ENCODE assay signal across 27 cellular contexts in genomic region chr16:14063618-14064581, GRCh38.
"Had no signal": no experiment of that assay in that cellular context is flagged by ENCODE, and none has a peak within 500 bp of the region (broad histone marks: within the 10 kb centered on the region; RNA-seq: fewer than 3 reads in every experiment).

No MANE protein-coding gene starts in this region.

- ATAC-seq: activated CD8-positive, alpha-beta memory T cell treated with anti-CD3 and anti-CD28 coated beads, Interleukin-2, amount 10 ng/mL, durations not matched to agents 7 days and 5 days; activated naive CD4-positive, alpha-beta T cell treated with anti-CD3 and anti-CD28 coated beads, Interleukin-2, amount 50 U/mL, for 72 hours; activated naive CD8-positive, alpha-beta T cell treated with anti-CD3 and anti-CD28 coated beads, Interleukin-2, amount 50 U/mL, for 24 hours; activated T-cell treated with anti-CD3 and anti-CD28 coated beads, Interleukin-2, amount 50 U/mL, for 4 hours; T-helper 17 cell; WTC11 had no signal

- H3K4me1 Mint-ChIP-seq: activated CD4-positive, alpha-beta T cell treated with anti-CD3 and anti-CD28 coated beads, Interleukin-2, amount 10 ng/mL, durations not matched to agents 24 days and 14 days; activated CD8-positive, alpha-beta memory T cell treated with anti-CD3 and anti-CD28 coated beads, Interleukin-2, amount 10 ng/mL, durations not matched to agents 7 days and 5 days; activated naive CD8-positive, alpha-beta T cell treated with anti-CD3 and anti-CD28 coated beads, Interleukin-2, amount 50 U/mL, for 24 hours; brain; central memory CD8-positive, alpha-beta T cell; WTC11 had no signal

- H3K36me3 Mint-ChIP-seq: activated CD8-positive, alpha-beta memory T cell treated with anti-CD3 and anti-CD28 coated beads, Interleukin-2, amount 10 ng/mL, durations not matched to agents 7 days and 5 days; activated naive CD4-positive, alpha-beta T cell treated with anti-CD3 and anti-CD28 coated beads, Interleukin-2, amount 50 U/mL, for 72 hours; brain; WTC11 had no signal

- H3K36me3 ChIP-seq: ascending aorta had no signal

- H3K27me3 ChIP-seq: ascending aorta had no signal

- H3K4me3 Mint-ChIP-seq: activated CD4-positive, alpha-beta T cell treated with anti-CD3 and anti-CD28 coated beads, Interleukin-2, amount 10 ng/mL, durations not matched to agents 24 days and 14 days; activated CD8-positive, alpha-beta memory T cell treated with anti-CD3 and anti-CD28 coated beads, Interleukin-2, amount 10 ng/mL, durations not matched to agents 7 days and 5 days; activated naive CD8-positive, alpha-beta T cell treated with anti-CD3 and anti-CD28 coated beads, Interleukin-2, amount 50 U/mL, for 24 hours; activated T-cell treated with anti-CD3 and anti-CD28 coated beads, Interleukin-2, amount 50 U/mL, for 4 hours; brain; central memory CD8-positive, alpha-beta T cell; T-helper 17 cell; WTC11 had no signal

- H3K9me3 ChIP-seq: ascending aorta had no signal

- H3K27ac Mint-ChIP-seq: activated CD4-positive, alpha-beta T cell treated with anti-CD3 and anti-CD28 coated beads, Interleukin-2, amount 10 ng/mL, durations not matched to agents 24 days and 14 days; activated CD8-positive, alpha-beta memory T cell treated with anti-CD3 and anti-CD28 coated beads, Interleukin-2, amount 10 ng/mL, durations not matched to agents 7 days and 5 days; activated naive CD4-positive, alpha-beta T cell treated with anti-CD3 and anti-CD28 coated beads, Interleukin-2, amount 50 U/mL, for 72 hours; activated naive CD8-positive, alpha-beta T cell treated with anti-CD3 and anti-CD28 coated beads, Interleukin-2, amount 50 U/mL, for 24 hours; brain; T-helper 17 cell; WTC11 had no signal

- H3K9me3 Mint-ChIP-seq: activated CD4-positive, alpha-beta T cell treated with anti-CD3 and anti-CD28 coated beads, Interleukin-2, amount 10 ng/mL, durations not matched to agents 24 days and 14 days; activated naive CD4-positive, alpha-beta T cell treated with anti-CD3 and anti-CD28 coated beads, Interleukin-2, amount 50 U/mL, for 72 hours; activated naive CD8-positive, alpha-beta T cell treated with anti-CD3 and anti-CD28 coated beads, Interleukin-2, amount 50 U/mL, for 24 hours; activated T-cell treated with anti-CD3 and anti-CD28 coated beads, Interleukin-2, amount 50 U/mL, for 4 hours; central memory CD8-positive, alpha-beta T cell had no signal

- H3K4me1 ChIP-seq: ascending aorta had no signal

- H3K27ac ChIP-seq: ascending aorta, RWPE1 had no signal

- H3K4me3 ChIP-seq: ascending aorta had no signal

- DNase-seq: activated CD4-positive, alpha-beta T cell treated with anti-CD3 and anti-CD28 coated beads, Interleukin-2, amount 10 ng/mL, durations not matched to agents 24 days and 14 days; activated CD4-positive, alpha-beta T cell treated with anti-CD3 and anti-CD28 coated beads, Interleukin-2, amount 50 U/mL, for 48 hours; activated CD4-positive, CD25-positive, alpha-beta regulatory T cell treated with anti-CD3 and anti-CD28 coated beads, Interleukin-2, amount 50 U/mL, for 72 hours; activated CD8-positive, alpha-beta memory T cell treated with anti-CD3 and anti-CD28 coated beads, Interleukin-2, amount 10 ng/mL, durations not matched to agents 7 days and 5 days; activated effector memory CD4-positive, alpha-beta T cell treated with anti-CD3 and anti-CD28 coated beads, Interleukin-2, amount 50 U/mL, for 16 hours; activated naive CD4-positive, alpha-beta T cell treated with Interleukin-2 at 50 U/mL for 16 hours; activated naive CD8-positive, alpha-beta T cell treated with anti-CD3 and anti-CD28 coated beads, Interleukin-2, amount 50 U/mL, for 24 hours; activated T-cell treated with anti-CD3 and anti-CD28 coated beads, Interleukin-2, amount 50 U/mL, for 4 hours; amniotic stem cell; Kasumi-1; NCI-H1092; NCI-H1417; NCI-H1930; NCI-H2171; NCI-H226; NCI-H510A; NCI-H526 treated with DMSO at 0.1 percent for 48 hours; NCI-H82; Right ventricle myocardium superior; T-helper 17 cell; T-helper 9 cell had no signal

- H3K27me3 Mint-ChIP-seq: activated CD4-positive, alpha-beta T cell treated with anti-CD3 and anti-CD28 coated beads, Interleukin-2, amount 10 ng/mL, durations not matched to agents 24 days and 14 days had no signal
